ENCODE assay signal across 29 cellular contexts in the genomic region with DNA sequence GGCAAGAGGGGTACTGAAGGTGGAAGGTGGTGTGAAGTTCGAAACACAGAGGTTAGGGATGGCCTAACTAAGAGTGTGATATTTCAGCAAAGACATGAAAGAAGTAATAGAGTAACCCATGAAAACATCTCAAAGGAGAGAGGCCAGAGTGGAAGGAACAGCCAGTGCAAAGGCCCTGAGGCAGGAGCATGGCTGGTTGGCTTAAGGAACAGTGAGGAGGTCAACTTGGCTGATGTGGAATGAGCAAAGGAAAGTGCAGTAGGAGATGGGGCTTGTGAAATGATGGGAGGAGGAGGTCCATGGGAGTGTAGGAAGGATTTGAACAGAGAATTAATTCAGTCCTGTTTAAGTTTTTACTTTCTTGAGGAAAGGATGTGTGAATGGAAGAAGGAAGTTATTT.
"Had no signal": no experiment of that assay in that cellular context is flagged by ENCODE, and none has a peak within 500 bp of the region (broad histone marks: within the 10 kb centered on the region; RNA-seq: fewer than 3 reads in every experiment).

No MANE protein-coding gene starts in this region.

- FAIRE-seq: bronchial epithelial cell had no signal

- H3K4me1 Mint-ChIP-seq: activated naive CD4-positive, alpha-beta T cell treated with anti-CD3 and anti-CD28 coated beads, Interleukin-2, amount 10 ng/mL, durations not matched to agents 7 days and 5 days; activated naive CD8-positive, alpha-beta T cell treated with anti-CD3 and anti-CD28 coated beads, Interleukin-2, amount 10 ng/mL, durations not matched to agents 7 days and 5 days; activated T-helper 17 cell treated with anti-CD3 and anti-CD28 coated beads, Interleukin-2, amount 50 U/mL, for 72 hours; central memory CD8-positive, alpha-beta T cell had no signal

- H3K36me3 ChIP-seq: ascending aorta, brain microvascular endothelial cell, esophagus muscularis mucosa, gastrocnemius medialis, heart left ventricle, WERI-Rb-1 had no signal

- H3K27ac Mint-ChIP-seq: activated B cell treated with CpG ODN at 0.5 μM for 24 hours; activated CD8-positive, alpha-beta T cell treated with anti-CD3 and anti-CD28 coated beads for 36 hours; activated naive CD4-positive, alpha-beta T cell treated with anti-CD3 and anti-CD28 coated beads, Interleukin-2, amount 10 ng/mL, durations not matched to agents 7 days and 5 days; activated naive CD4-positive, alpha-beta T cell treated with anti-CD3 and anti-CD28 coated beads, Interleukin-2, amount 50 U/mL, for 72 hours; activated naive CD8-positive, alpha-beta T cell treated with anti-CD3 and anti-CD28 coated beads, Interleukin-2, amount 10 ng/mL, durations not matched to agents 7 days and 5 days; activated T-helper 17 cell treated with anti-CD3 and anti-CD28 coated beads, Interleukin-2, amount 50 U/mL, for 72 hours; effector memory CD8-positive, alpha-beta T cell had no signal

- H3K9me3 ChIP-seq: ascending aorta, esophagus muscularis mucosa, gastrocnemius medialis, heart left ventricle had no signal

- H3K4me3 Mint-ChIP-seq: activated B cell treated with CpG ODN at 0.5 μM for 24 hours; activated CD8-positive, alpha-beta T cell treated with anti-CD3 and anti-CD28 coated beads for 36 hours; activated naive CD4-positive, alpha-beta T cell treated with anti-CD3 and anti-CD28 coated beads, Interleukin-2, amount 10 ng/mL, durations not matched to agents 7 days and 5 days; activated naive CD8-positive, alpha-beta T cell treated with anti-CD3 and anti-CD28 coated beads, Interleukin-2, amount 10 ng/mL, durations not matched to agents 7 days and 5 days; activated T-cell treated with anti-CD3 and anti-CD28 coated beads, Interleukin-2, amount 50 U/mL, for 4 hours; activated T-helper 17 cell treated with anti-CD3 and anti-CD28 coated beads, Interleukin-2, amount 50 U/mL, for 72 hours; central memory CD8-positive, alpha-beta T cell; effector memory CD8-positive, alpha-beta T cell had no signal

- H3K27ac ChIP-seq: ascending aorta, brain microvascular endothelial cell, coronary artery, esophagus muscularis mucosa, foreskin keratinocyte, gastrocnemius medialis, heart left ventricle, WERI-Rb-1 had no signal

- H3K36me3 Mint-ChIP-seq: activated naive CD4-positive, alpha-beta T cell treated with anti-CD3 and anti-CD28 coated beads, Interleukin-2, amount 10 ng/mL, durations not matched to agents 7 days and 5 days; activated naive CD4-positive, alpha-beta T cell treated with anti-CD3 and anti-CD28 coated beads, Interleukin-2, amount 50 U/mL, for 72 hours; activated naive CD8-positive, alpha-beta T cell treated with anti-CD3 and anti-CD28 coated beads, Interleukin-2, amount 10 ng/mL, durations not matched to agents 7 days and 5 days had no signal

- H3K9me3 Mint-ChIP-seq: activated B cell treated with CpG ODN at 0.5 μM for 24 hours; activated CD8-positive, alpha-beta T cell treated with anti-CD3 and anti-CD28 coated beads for 36 hours; activated naive CD4-positive, alpha-beta T cell treated with anti-CD3 and anti-CD28 coated beads, Interleukin-2, amount 10 ng/mL, durations not matched to agents 7 days and 5 days; activated T-helper 17 cell treated with anti-CD3 and anti-CD28 coated beads, Interleukin-2, amount 50 U/mL, for 72 hours had no signal

- DNase-seq: activated B cell treated with CpG ODN at 0.5 μM for 24 hours; activated CD4-positive, alpha-beta T cell treated with anti-CD3 and anti-CD28 coated beads for 48 hours; activated CD4-positive, alpha-beta T cell treated with anti-CD3 and anti-CD28 coated beads, Interleukin-2, amount 50 U/mL, for 1 hour; activated CD4-positive, alpha-beta T cell treated with anti-CD3 and anti-CD28 coated beads, Interleukin-2, amount 50 U/mL, for 48 hours; activated CD8-positive, alpha-beta memory T cell treated with anti-CD3 and anti-CD28 coated beads for 24 hours; activated CD8-positive, alpha-beta T cell treated with anti-CD3 and anti-CD28 coated beads for 36 hours; activated effector memory CD4-positive, alpha-beta T cell treated with Interleukin-2 at 50 U/mL for 16 hours; activated naive CD4-positive, alpha-beta T cell treated with anti-CD3 and anti-CD28 coated beads, Interleukin-2, amount 10 ng/mL, durations not matched to agents 7 days and 5 days; activated naive CD8-positive, alpha-beta T cell treated with anti-CD3 and anti-CD28 coated beads, Interleukin-2, amount 10 ng/mL, durations not matched to agents 7 days and 5 days; activated T-cell treated with anti-CD3 and anti-CD28 coated beads, Interleukin-2, amount 50 U/mL, for 4 hours; brain microvascular endothelial cell; dermis blood vessel endothelial cell; effector CD4-positive, alpha-beta T cell; effector memory CD8-positive, alpha-beta T cell; erythroblast; foreskin keratinocyte; gastrocnemius medialis; glutamatergic neuron; heart left ventricle; T-helper 9 cell; WERI-Rb-1 had no signal

- H3K27me3 ChIP-seq: ascending aorta, brain microvascular endothelial cell, esophagus muscularis mucosa, foreskin keratinocyte, gastrocnemius medialis, heart left ventricle had no signal

- H3K4me3 ChIP-seq: ascending aorta, coronary artery, esophagus muscularis mucosa, gastrocnemius medialis, heart left ventricle had no signal

- ATAC-seq: activated CD4-positive, CD25-positive, alpha-beta regulatory T cell treated with anti-CD3 and anti-CD28 coated beads, Interleukin-2, amount 50 U/mL, for 24 hours; activated CD8-positive, alpha-beta T cell treated with anti-CD3 and anti-CD28 coated beads for 36 hours; activated naive CD4-positive, alpha-beta T cell treated with anti-CD3 and anti-CD28 coated beads, Interleukin-2, amount 50 U/mL, for 72 hours; activated T-cell treated with anti-CD3 and anti-CD28 coated beads, Interleukin-2, amount 50 U/mL, for 4 hours; activated T-helper 17 cell treated with anti-CD3 and anti-CD28 coated beads, Interleukin-2, amount 50 U/mL, for 72 hours; effector memory CD8-positive, alpha-beta T cell; foreskin keratinocyte; gastrocnemius medialis; heart left ventricle had no signal

- H3K27me3 Mint-ChIP-seq: activated B cell treated with CpG ODN at 0.5 μM for 24 hours; activated CD8-positive, alpha-beta T cell treated with anti-CD3 and anti-CD28 coated beads for 36 hours; activated naive CD4-positive, alpha-beta T cell treated with anti-CD3 and anti-CD28 coated beads, Interleukin-2, amount 10 ng/mL, durations not matched to agents 7 days and 5 days; activated naive CD8-positive, alpha-beta T cell treated with anti-CD3 and anti-CD28 coated beads, Interleukin-2, amount 10 ng/mL, durations not matched to agents 7 days and 5 days; activated T-helper 17 cell treated with anti-CD3 and anti-CD28 coated beads, Interleukin-2, amount 50 U/mL, for 72 hours; central memory CD8-positive, alpha-beta T cell; effector memory CD8-positive, alpha-beta T cell had no signal
